Comparison of ENCODE assay signal across 8 cellular contexts in genomic region chr15:101675796-101676582, GRCh38. TPM values are rescaled to one million over a fixed set of nuclear protein-coding genes. Genes with fewer than 3 reads are reported as not detected.
DNase-seq lines count a peak whose midpoint lies in the region; ATAC-seq, FAIRE-seq and TF ChIP-seq lines count a peak whose summit lies in the region.

No MANE protein-coding gene starts in this region.

- H3K27ac ChIP-seq in breast epithelium (no peak overlapping the region), pancreas (no peak overlapping the region)

- intact Hi-C loops in MCF 10A (cut with micrococcal nuclease) (no loop called here), breast epithelium (cut with DNase I; ENCODE audit: low total_unique reads) (no loop called here), pancreas (cut with DNase I) (no loop called here)

- H3K27me3 ChIP-seq in breast epithelium, result no peaks in the 10 kb centered on the region
- no peaks in the 10 kb centered on the region for H3K27me3 ChIP-seq in pancreas

- H3K4me1 Mint-ChIP-seq in MCF 10A (ENCODE audit: insufficient read depth, unreplicated experiment) (peaks cover 19% of the 10 kb centered on the region), chondrocyte (ENCODE audit: low read depth) (peaks cover 21% of the 10 kb centered on the region), endothelial cell (ENCODE audit: unreplicated experiment) (no peaks in the 10 kb centered on the region)

- H3K4me3 Mint-ChIP-seq in MCF 10A (ENCODE audit: unreplicated experiment) (no peak overlapping the region), chondrocyte (ENCODE audit: unreplicated experiment) (no peak overlapping the region), endothelial cell (ENCODE audit: unreplicated experiment) (no peak overlapping the region)

- no peaks in the 10 kb centered on the region for H3K4me1 ChIP-seq in breast epithelium
- no peaks in the 10 kb centered on the region for H3K4me1 ChIP-seq in pancreas

- H3K9me3 Mint-ChIP-seq in MCF 10A (ENCODE audit: unreplicated experiment), result peaks cover 15% of the 10 kb centered on the region
- peaks cover 3% of the 10 kb centered on the region for H3K9me3 Mint-ChIP-seq in chondrocyte (ENCODE audit: low read depth)
- H3K9me3 Mint-ChIP-seq in endothelial cell (ENCODE audit: unreplicated experiment), result no peaks in the 10 kb centered on the region

- DNase-seq in MCF 10A (ENCODE audit: unreplicated experiment), result peak; percentile 31
- DNase-seq in breast epithelium (ENCODE audit: low spot score in 2 of 2), result no peak
- no peak for DNase-seq in chondrocyte (ENCODE audit: low spot score)
- peak; percentile 84 for DNase-seq in renal cortical epithelial cell (ENCODE audit: low read depth)
- no peak for DNase-seq in pancreas
- DNase-seq in NCI-H1417 (lab: John Stamatoyannopoulos, UW), result no peak
- no peak for DNase-seq in endothelial cell (ENCODE audit: low spot score)

- BruUV-seq in MCF 10A (replicated peaks; lab: Mats Ljungman, UMichigan), result no TSS peak

- TF ChIP-seq CTCF in MCF 10A (IDR thresholded peaks at IDR 0.05; ENCODE audit: unreplicated experiment) (no peak), breast epithelium (IDR thresholded peaks at IDR 0.05) (no peak), chondrocyte (IDR thresholded peaks at IDR 0.05) (no peak), pancreas (IDR thresholded peaks at IDR 0.05) (no peak), endothelial cell (IDR thresholded peaks at IDR 0.05; ENCODE audit: unreplicated experiment) (no peak)

- H3K9me3 ChIP-seq in breast epithelium, result no peaks in the 10 kb centered on the region
- no peaks in the 10 kb centered on the region for H3K9me3 ChIP-seq in pancreas

- no peak for TF ChIP-seq POLR2A in breast epithelium (IDR thresholded peaks at IDR 0.05)

- H3K4me3 ChIP-seq in breast epithelium (no peak overlapping the region), pancreas (no peak overlapping the region)

- CTCF ChIA-PET in MCF 10A (lab: Yijun Ruan, JAX), result interaction anchor here (1.1 kb wide), 1 partner anchor 16 kb away, joined by 5 read pairs; no protein-coding TSS in a partner anchor

- H3K27me3 Mint-ChIP-seq in MCF 10A (ENCODE audit: insufficient read depth, unreplicated experiment) (no peaks in the 10 kb centered on the region), chondrocyte (ENCODE audit: low read depth) (no peaks in the 10 kb centered on the region), endothelial cell (ENCODE audit: unreplicated experiment) (peaks cover 1% of the 10 kb centered on the region)

- no peak for FAIRE-seq in pancreas (lab: Jason Lieb, UNC)

- H3K36me3 Mint-ChIP-seq in MCF 10A (ENCODE audit: insufficient read depth, unreplicated experiment), result peaks cover 31% of the 10 kb centered on the region
- peaks cover 30% of the 10 kb centered on the region for H3K36me3 Mint-ChIP-seq in chondrocyte (ENCODE audit: low read depth)
- H3K36me3 Mint-ChIP-seq in endothelial cell (ENCODE audit: low read depth, unreplicated experiment), result no peaks in the 10 kb centered on the region

- POLR2A ChIA-PET in MCF 10A (lab: Yijun Ruan, JAX), result no interaction called here

- no peaks in the 10 kb centered on the region for H3K36me3 ChIP-seq in breast epithelium
- H3K36me3 ChIP-seq in pancreas, result peaks cover 0 to 32% (median 0%) of the 10 kb centered on the region in 3 donors

- H3K27ac Mint-ChIP-seq in MCF 10A (ENCODE audit: low read depth, unreplicated experiment) (no peak overlapping the region), chondrocyte (ENCODE audit: unreplicated experiment) (peak overlapping the region; percentile 90), endothelial cell (ENCODE audit: unreplicated experiment) (no peak overlapping the region)

- WGBS in pancreas, 2 donors, result 80 to 89% methylated on average over 16 of the region's 16 CpGs

- ATAC-seq in HG03571 (IDR thresholded peaks at IDR 0.05; ENCODE audit: unreplicated experiment) (peak; percentile 89), pancreas (no peak)

RNA-seq across cellular contexts. Expression of gene TM2D3, which starts 23.8 kb away (rescaled TPM):
- total RNA-seq in MCF 10A (2022), result 25.7 and 26.2 TPM in 2 replicates
- total RNA-seq in breast epithelium, result 10 to 100 TPM; 40.3 to 49.8 (median 46.2) TPM
- 42.0 to 46.5 TPM (median 44.7 TPM) in 3 replicates for total RNA-seq in chondrocyte
- total RNA-seq in renal cortical epithelial cell, result 46.2 and 57.1 TPM in 2 replicates
- total RNA-seq in pancreas, result 10 to 100 TPM; 16.0 to 33.5 (median 18.4) TPM
- polyA plus RNA-seq in pancreas, result 10 to 100 TPM; 20.5 to 42.8 TPM
- total RNA-seq in endothelial cell (ENCODE audit: unreplicated experiment), result 37.7 TPM

RNA-seq across cellular contexts. Expression of gene TARS3, which starts 48.3 kb away (rescaled TPM):
- total RNA-seq in MCF 10A (2022) (5.0 and 7.2 TPM in 2 replicates), breast epithelium (10 to 100 TPM; 21.3 to 32.8 (median 25.3) TPM), chondrocyte (10.7 to 15.1 TPM (median 12.7 TPM) in 3 replicates), renal cortical epithelial cell (10.2 and 11.3 TPM in 2 replicates), pancreas (1 to 10 TPM; 5.2 to 9.3 (median 7.4) TPM), endothelial cell (ENCODE audit: unreplicated experiment) (8.2 TPM)
- 1 to 10 TPM; 4.4 to 9.3 TPM for polyA plus RNA-seq in pancreas

Comparison
In these comparisons a context has a peak if more than half of its experiments do, and no peak if none do; other contexts are left out.
1. DNase-seq: peak in MCF 10A (single experiment) and renal cortical epithelial cell (single experiment); none in breast epithelium (0 of 2), chondrocyte (single experiment), pancreas (0 of 6), NCI-H1417 (0 of 3) and endothelial cell (single experiment).